ENCODE assay signal across 1 cellular context in the genomic region with DNA sequence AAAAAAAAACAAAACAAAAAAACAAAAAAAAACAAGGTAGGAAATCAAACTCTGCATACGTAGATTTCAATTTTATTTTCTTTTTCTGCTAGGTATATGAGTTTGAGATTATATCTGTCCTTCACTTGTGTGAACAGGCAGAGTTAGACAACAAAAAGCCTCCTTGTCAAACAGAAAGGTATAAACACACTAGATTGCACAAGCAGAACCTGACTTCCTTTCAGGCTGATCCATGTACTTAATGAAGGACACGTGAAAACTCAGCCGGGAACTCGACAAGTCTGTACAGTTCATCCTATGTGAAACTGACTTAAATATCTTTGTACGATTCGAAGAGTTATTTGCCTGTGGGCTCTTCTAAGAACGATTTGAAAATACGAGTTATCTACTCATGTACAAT.
TF ChIP-seq lines count a peak whose summit lies in the region.

No MANE protein-coding gene starts in this region.

TF ChIP-seq in HepG2, 621 proteins besides CTCF, POLR2A, EP300 and RAD21 (continued from another document and continues in another):
- no peak for TF ChIP-seq ZNF253 (CRISPR knock-in tag; IDR thresholded peaks at IDR 0.05; ENCODE audit: borderline replicate concordance)
- no peak for TF ChIP-seq ZFX (CRISPR knock-in tag; IDR thresholded peaks at IDR 0.05; ENCODE audit: low read depth)
- TF ChIP-seq MAF1 (CRISPR knock-in tag; IDR thresholded peaks at IDR 0.05; ENCODE audit: borderline replicate concordance): no peak
- no peak for TF ChIP-seq ZNF44 (CRISPR knock-in tag; IDR thresholded peaks at IDR 0.05)
- no peak for TF ChIP-seq ZFY (CRISPR knock-in tag; IDR thresholded peaks at IDR 0.05)
- TF ChIP-seq, protein P1, sequence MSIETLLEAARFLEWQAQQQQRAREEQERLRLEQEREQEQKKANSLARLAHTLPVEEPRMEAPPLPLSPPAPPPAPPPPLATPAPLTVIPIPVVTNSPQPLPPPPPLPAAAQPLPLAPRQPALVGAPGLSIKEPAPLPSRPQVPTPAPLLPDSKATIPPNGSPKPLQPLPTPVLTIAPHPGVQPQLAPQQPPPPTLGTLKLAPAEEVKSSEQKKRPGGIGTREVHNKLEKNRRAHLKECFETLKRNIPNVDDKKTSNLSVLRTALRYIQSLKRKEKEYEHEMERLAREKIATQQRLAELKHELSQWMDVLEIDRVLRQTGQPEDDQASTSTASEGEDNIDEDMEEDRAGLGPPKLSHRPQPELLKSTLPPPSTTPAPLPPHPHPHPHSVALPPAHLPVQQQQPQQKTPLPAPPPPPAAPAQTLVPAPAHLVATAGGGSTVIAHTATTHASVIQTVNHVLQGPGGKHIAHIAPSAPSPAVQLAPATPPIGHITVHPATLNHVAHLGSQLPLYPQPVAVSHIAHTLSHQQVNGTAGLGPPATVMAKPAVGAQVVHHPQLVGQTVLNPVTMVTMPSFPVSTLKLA (IDR thresholded peaks at IDR 0.05): no peak
- TF ChIP-seq MEIS2 (CRISPR knock-in tag; IDR thresholded peaks at IDR 0.05): peak; percentile 65
- no peak for TF ChIP-seq ZNF629 (CRISPR knock-in tag; conservative IDR thresholded peaks at IDR 0.05)
- TF ChIP-seq PHF5A (CRISPR knock-in tag; IDR thresholded peaks at IDR 0.05; ENCODE audit: low read depth, unreplicated experiment): no peak
- no peak for TF ChIP-seq NFE2L1 (CRISPR knock-in tag; IDR thresholded peaks at IDR 0.05; ENCODE audit: borderline replicate concordance)
- 0 out of 2 replicates have a peak, but pooled peaks have one; percentile 61 for TF ChIP-seq KDM4B (CRISPR knock-in tag; IDR thresholded peaks at IDR 0.05)
- TF ChIP-seq GABPB1 (CRISPR knock-in tag; IDR thresholded peaks at IDR 0.05): peak; percentile 46; the same call in 1 of the 2 replicates
- TF ChIP-seq ZBTB8A (CRISPR knock-in tag; IDR thresholded peaks at IDR 0.05; ENCODE audit: borderline replicate concordance, low read depth): no peak
- peak; percentile 86 for TF ChIP-seq ELF3 (CRISPR knock-in tag; IDR thresholded peaks at IDR 0.05)
- TF ChIP-seq ZNF34 (CRISPR knock-in tag; IDR thresholded peaks at IDR 0.05; ENCODE audit: borderline replicate concordance): no peak
- TF ChIP-seq HOXA5 (CRISPR knock-in tag; IDR thresholded peaks at IDR 0.05): peak; percentile 40; the same call in 1 of the 2 replicates
- TF ChIP-seq NFE2 (CRISPR knock-in tag; IDR thresholded peaks at IDR 0.05): no peak
- peak; percentile 94 for TF ChIP-seq PITX1 (CRISPR knock-in tag; IDR thresholded peaks at IDR 0.05)
- TF ChIP-seq, protein P2, sequence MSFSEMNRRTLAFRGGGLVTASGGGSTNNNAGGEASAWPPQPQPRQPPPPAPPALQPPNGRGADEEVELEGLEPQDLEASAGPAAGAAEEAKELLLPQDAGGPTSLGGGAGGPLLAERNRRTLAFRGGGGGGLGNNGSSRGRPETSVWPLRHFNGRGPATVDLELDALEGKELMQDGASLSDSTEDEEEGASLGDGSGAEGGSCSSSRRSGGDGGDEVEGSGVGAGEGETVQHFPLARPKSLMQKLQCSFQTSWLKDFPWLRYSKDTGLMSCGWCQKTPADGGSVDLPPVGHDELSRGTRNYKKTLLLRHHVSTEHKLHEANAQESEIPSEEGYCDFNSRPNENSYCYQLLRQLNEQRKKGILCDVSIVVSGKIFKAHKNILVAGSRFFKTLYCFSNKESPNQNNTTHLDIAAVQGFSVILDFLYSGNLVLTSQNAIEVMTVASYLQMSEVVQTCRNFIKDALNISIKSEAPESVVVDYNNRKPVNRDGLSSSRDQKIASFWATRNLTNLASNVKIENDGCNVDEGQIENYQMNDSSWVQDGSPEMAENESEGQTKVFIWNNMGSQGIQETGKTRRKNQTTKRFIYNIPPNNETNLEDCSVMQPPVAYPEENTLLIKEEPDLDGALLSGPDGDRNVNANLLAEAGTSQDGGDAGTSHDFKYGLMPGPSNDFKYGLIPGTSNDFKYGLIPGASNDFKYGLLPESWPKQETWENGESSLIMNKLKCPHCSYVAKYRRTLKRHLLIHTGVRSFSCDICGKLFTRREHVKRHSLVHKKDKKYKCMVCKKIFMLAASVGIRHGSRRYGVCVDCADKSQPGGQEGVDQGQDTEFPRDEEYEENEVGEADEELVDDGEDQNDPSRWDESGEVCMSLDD (CRISPR knock-in tag; IDR thresholded peaks at IDR 0.05; ENCODE audit: borderline replicate concordance): no peak
- TF ChIP-seq NR2F2 (IDR thresholded peaks at IDR 0.05; ENCODE audit: borderline replicate concordance, low read depth): 0 out of 2 replicates have a peak, but pooled peaks have one; percentile 42
- TF ChIP-seq NR2C2 (CRISPR knock-in tag; IDR thresholded peaks at IDR 0.05; ENCODE audit: borderline replicate concordance): 0 out of 2 replicates have a peak, but pooled peaks have one; percentile 12
- TF ChIP-seq KDM6A (CRISPR knock-in tag; IDR thresholded peaks at IDR 0.05; ENCODE audit: low read depth): peak; percentile 59; the same call in 1 of the 2 replicates
- no peak for TF ChIP-seq ZSCAN21 (CRISPR knock-in tag; IDR thresholded peaks at IDR 0.05; ENCODE audit: borderline replicate concordance)
- TF ChIP-seq, protein P3, sequence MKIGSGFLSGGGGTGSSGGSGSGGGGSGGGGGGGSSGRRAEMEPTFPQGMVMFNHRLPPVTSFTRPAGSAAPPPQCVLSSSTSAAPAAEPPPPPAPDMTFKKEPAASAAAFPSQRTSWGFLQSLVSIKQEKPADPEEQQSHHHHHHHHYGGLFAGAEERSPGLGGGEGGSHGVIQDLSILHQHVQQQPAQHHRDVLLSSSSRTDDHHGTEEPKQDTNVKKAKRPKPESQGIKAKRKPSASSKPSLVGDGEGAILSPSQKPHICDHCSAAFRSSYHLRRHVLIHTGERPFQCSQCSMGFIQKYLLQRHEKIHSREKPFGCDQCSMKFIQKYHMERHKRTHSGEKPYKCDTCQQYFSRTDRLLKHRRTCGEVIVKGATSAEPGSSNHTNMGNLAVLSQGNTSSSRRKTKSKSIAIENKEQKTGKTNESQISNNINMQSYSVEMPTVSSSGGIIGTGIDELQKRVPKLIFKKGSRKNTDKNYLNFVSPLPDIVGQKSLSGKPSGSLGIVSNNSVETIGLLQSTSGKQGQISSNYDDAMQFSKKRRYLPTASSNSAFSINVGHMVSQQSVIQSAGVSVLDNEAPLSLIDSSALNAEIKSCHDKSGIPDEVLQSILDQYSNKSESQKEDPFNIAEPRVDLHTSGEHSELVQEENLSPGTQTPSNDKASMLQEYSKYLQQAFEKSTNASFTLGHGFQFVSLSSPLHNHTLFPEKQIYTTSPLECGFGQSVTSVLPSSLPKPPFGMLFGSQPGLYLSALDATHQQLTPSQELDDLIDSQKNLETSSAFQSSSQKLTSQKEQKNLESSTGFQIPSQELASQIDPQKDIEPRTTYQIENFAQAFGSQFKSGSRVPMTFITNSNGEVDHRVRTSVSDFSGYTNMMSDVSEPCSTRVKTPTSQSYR (CRISPR knock-in tag; IDR thresholded peaks at IDR 0.05; ENCODE audit: borderline replicate concordance): no peak
- 0 out of 2 replicates have a peak, but pooled peaks have one; percentile 17 for TF ChIP-seq STAG1 (CRISPR knock-in tag; IDR thresholded peaks at IDR 0.05)
- peak; percentile 80; the same call in 1 of the 2 replicates for TF ChIP-seq IRF2 (CRISPR knock-in tag; IDR thresholded peaks at IDR 0.05)
- TF ChIP-seq HNF4A (CRISPR knock-in tag; IDR thresholded peaks at IDR 0.05): peak; percentile 75
- TF ChIP-seq BORCS8-MEF2B (CRISPR knock-in tag; IDR thresholded peaks at IDR 0.05): no peak
- no peak for TF ChIP-seq ZNF160 (CRISPR knock-in tag; IDR thresholded peaks at IDR 0.05)
- TF ChIP-seq, protein P4, sequence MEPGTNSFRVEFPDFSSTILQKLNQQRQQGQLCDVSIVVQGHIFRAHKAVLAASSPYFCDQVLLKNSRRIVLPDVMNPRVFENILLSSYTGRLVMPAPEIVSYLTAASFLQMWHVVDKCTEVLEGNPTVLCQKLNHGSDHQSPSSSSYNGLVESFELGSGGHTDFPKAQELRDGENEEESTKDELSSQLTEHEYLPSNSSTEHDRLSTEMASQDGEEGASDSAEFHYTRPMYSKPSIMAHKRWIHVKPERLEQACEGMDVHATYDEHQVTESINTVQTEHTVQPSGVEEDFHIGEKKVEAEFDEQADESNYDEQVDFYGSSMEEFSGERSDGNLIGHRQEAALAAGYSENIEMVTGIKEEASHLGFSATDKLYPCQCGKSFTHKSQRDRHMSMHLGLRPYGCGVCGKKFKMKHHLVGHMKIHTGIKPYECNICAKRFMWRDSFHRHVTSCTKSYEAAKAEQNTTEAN (CRISPR knock-in tag; conservative IDR thresholded peaks at IDR 0.05): 0 out of 2 replicates have a peak, but pooled peaks have one; percentile 60
- peak; percentile 76 for TF ChIP-seq NFIC (IDR thresholded peaks at IDR 0.05; ENCODE audit: low read length)
- TF ChIP-seq, protein P5, sequence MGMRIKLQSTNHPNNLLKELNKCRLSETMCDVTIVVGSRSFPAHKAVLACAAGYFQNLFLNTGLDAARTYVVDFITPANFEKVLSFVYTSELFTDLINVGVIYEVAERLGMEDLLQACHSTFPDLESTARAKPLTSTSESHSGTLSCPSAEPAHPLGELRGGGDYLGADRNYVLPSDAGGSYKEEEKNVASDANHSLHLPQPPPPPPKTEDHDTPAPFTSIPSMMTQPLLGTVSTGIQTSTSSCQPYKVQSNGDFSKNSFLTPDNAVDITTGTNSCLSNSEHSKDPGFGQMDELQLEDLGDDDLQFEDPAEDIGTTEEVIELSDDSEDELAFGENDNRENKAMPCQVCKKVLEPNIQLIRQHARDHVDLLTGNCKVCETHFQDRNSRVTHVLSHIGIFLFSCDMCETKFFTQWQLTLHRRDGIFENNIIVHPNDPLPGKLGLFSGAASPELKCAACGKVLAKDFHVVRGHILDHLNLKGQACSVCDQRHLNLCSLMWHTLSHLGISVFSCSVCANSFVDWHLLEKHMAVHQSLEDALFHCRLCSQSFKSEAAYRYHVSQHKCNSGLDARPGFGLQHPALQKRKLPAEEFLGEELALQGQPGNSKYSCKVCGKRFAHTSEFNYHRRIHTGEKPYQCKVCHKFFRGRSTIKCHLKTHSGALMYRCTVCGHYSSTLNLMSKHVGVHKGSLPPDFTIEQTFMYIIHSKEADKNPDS (CRISPR knock-in tag; IDR thresholded peaks at IDR 0.05): no peak
- TF ChIP-seq NCOA2 (CRISPR knock-in tag; IDR thresholded peaks at IDR 0.05): peak; percentile 93
- TF ChIP-seq, protein P6, sequence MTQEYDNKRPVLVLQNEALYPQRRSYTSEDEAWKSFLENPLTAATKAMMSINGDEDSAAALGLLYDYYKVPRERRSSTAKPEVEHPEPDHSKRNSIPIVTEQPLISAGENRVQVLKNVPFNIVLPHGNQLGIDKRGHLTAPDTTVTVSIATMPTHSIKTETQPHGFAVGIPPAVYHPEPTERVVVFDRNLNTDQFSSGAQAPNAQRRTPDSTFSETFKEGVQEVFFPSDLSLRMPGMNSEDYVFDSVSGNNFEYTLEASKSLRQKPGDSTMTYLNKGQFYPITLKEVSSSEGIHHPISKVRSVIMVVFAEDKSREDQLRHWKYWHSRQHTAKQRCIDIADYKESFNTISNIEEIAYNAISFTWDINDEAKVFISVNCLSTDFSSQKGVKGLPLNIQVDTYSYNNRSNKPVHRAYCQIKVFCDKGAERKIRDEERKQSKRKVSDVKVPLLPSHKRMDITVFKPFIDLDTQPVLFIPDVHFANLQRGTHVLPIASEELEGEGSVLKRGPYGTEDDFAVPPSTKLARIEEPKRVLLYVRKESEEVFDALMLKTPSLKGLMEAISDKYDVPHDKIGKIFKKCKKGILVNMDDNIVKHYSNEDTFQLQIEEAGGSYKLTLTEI (CRISPR knock-in tag; conservative IDR thresholded peaks at IDR 0.05): no peak
- peak; percentile 56; the same call in 1 of the 2 replicates for TF ChIP-seq ZNF792 (CRISPR knock-in tag; IDR thresholded peaks at IDR 0.05)
- TF ChIP-seq, protein P7, sequence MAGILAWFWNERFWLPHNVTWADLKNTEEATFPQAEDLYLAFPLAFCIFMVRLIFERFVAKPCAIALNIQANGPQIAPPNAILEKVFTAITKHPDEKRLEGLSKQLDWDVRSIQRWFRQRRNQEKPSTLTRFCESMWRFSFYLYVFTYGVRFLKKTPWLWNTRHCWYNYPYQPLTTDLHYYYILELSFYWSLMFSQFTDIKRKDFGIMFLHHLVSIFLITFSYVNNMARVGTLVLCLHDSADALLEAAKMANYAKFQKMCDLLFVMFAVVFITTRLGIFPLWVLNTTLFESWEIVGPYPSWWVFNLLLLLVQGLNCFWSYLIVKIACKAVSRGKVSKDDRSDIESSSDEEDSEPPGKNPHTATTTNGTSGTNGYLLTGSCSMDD (CRISPR knock-in tag; IDR thresholded peaks at IDR 0.05): no peak
- TF ChIP-seq ZNF530 (CRISPR knock-in tag; IDR thresholded peaks at IDR 0.05; ENCODE audit: low read depth): no peak
- TF ChIP-seq, protein P8, sequence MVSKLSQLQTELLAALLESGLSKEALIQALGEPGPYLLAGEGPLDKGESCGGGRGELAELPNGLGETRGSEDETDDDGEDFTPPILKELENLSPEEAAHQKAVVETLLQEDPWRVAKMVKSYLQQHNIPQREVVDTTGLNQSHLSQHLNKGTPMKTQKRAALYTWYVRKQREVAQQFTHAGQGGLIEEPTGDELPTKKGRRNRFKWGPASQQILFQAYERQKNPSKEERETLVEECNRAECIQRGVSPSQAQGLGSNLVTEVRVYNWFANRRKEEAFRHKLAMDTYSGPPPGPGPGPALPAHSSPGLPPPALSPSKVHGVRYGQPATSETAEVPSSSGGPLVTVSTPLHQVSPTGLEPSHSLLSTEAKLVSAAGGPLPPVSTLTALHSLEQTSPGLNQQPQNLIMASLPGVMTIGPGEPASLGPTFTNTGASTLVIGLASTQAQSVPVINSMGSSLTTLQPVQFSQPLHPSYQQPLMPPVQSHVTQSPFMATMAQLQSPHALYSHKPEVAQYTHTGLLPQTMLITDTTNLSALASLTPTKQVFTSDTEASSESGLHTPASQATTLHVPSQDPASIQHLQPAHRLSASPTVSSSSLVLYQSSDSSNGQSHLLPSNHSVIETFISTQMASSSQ (IDR thresholded peaks at IDR 0.05; ENCODE audit: low read depth): peak; percentile 73
- TF ChIP-seq, protein P8 (CRISPR knock-in tag; IDR thresholded peaks at IDR 0.05; ENCODE audit: borderline replicate concordance): peak; percentile 63; the same call in 1 of the 2 replicates
- no peak for TF ChIP-seq ARID2 (CRISPR knock-in tag; IDR thresholded peaks at IDR 0.05; ENCODE audit: borderline replicate concordance)
- TF ChIP-seq ZSCAN31 (CRISPR knock-in tag; IDR thresholded peaks at IDR 0.05; ENCODE audit: low read depth): no peak
- TF ChIP-seq, protein P9, sequence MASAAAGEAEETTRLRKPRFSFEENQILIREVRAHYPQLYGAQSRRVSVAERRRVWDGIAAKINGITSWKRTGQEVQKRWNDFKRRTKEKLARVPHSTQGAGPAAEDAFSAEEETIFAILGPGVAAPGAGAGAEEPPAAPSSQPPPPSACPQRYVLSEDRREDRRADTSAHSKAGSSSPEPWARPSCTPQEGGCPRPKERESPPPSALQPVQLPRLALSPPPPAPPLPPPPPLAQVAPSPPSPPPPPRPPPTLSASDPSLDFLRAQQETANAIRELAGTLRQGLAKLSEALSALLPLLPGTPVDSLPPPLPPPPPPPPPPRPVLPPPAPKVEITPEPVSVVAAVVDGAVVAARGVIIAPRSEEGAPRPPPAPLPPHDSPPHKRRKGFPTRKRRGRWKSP (CRISPR knock-in tag; IDR thresholded peaks at IDR 0.05): no peak
- no peak for TF ChIP-seq ZNF670 (CRISPR knock-in tag; IDR thresholded peaks at IDR 0.05; ENCODE audit: borderline replicate concordance)
